Comparison of ENCODE assay signal across 1 cellular context in the genomic region with DNA sequence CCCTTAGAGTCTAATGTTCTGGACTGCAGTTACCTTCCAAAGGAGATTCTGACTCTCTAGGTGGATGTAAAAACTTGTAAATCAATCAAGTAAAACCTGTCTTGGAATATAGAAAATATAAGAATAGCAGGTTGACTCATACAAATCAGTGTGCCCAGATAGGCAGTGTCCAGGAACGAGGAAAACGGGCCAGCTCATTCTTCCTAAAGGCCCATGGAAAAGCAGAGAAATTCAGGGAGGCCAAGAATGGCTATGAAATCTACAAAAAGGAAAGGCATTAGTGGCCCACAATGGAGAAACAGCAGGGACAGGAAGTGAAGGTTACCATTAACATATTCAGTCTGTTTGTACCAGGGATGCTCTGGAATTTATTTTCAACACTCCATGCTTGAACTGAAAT.
TF ChIP-seq lines count a peak whose summit lies in the region.

No MANE protein-coding gene starts in this region.

TF ChIP-seq in SK-N-SH treated with all-trans-retinoic acid at 6 μM for 48 hours, 23 proteins besides CTCF, POLR2A, EP300 and RAD21:
- TF ChIP-seq PPARA (CRISPR knock-in tag; IDR thresholded peaks at IDR 0.05; ENCODE audit: borderline replicate concordance), result no peak
- TF ChIP-seq ZNF8 (CRISPR knock-in tag; IDR thresholded peaks at IDR 0.05), result no peak
- TF ChIP-seq RARB (CRISPR knock-in tag; IDR thresholded peaks at IDR 0.05), result no peak
- no peak for TF ChIP-seq TCF4 (CRISPR knock-in tag; IDR thresholded peaks at IDR 0.05; ENCODE audit: borderline replicate concordance)
- no peak for TF ChIP-seq ZFP3 (CRISPR knock-in tag; IDR thresholded peaks at IDR 0.05)
- TF ChIP-seq TOX (CRISPR knock-in tag; IDR thresholded peaks at IDR 0.05; ENCODE audit: borderline replicate concordance), result no peak
- no peak for TF ChIP-seq PATZ1 (CRISPR knock-in tag; IDR thresholded peaks at IDR 0.05; ENCODE audit: borderline replicate concordance)
TF ChIP-seq in SK-N-SH treated with all-trans-retinoic acid at 6 μM for 48 hours: peak in this region for 0.
